ENCODE assay signal across 19 cellular contexts in the genomic region with DNA sequence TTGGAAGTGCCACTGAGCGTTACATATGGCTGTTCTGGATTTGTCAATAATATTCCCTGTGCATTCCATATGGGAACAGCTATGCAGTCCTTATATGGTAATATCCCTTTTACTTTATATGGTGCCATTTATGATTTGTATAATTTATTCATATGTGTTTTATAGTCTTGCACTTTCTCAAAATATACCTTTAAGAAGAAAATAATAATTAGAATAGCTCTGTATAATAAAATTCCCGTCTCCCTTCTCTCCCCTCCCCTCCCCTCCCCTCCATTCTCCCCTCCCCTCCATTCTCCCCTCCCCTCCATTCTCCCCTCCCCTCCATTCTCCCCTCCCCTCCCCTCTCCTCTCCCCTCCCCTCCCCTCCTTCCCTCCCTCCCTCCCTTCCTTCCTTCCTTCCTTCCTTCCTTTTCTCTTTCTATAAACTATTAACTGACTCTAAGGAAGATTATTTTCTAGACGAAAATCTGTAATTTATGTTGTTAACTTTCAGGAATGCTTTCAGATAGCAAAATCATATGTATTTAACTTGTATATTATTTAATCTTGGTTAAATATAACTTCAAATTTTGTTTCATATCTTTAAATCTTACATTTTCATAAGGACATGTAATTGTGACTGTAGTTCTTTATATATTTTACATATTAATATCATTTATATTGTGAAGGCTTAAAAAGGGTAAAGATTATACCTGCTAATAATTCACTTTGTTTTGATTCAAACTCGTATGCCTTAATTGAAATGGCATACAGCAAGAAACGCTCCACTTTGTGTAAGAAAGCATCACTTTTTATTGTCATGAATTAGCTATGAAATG.
A peak's percentile ranks its signal among the peaks of the same experiment; 100 is the strongest.
DNase-seq lines count a peak whose midpoint lies in the region; FAIRE-seq and TF ChIP-seq lines count a peak whose summit lies in the region.
"Had no signal": no experiment of that assay in that cellular context is flagged by ENCODE, and none has a peak within 500 bp of the region (broad histone marks: within the 10 kb centered on the region; RNA-seq: fewer than 3 reads in every experiment).

No MANE protein-coding gene starts in this region.

- DNase-seq in GM23248 (no peak), adipocyte (ENCODE audit: low read depth) (no peak), epithelial cell of prostate (ENCODE audit: low read depth, low spot score) (no peak), kidney (no peak), amniotic stem cell (lab: John Stamatoyannopoulos, UW) (no peak)
- DNase-seq in activated naive CD4-positive, alpha-beta T cell treated with Interleukin-2 at 50 U/mL for 16 hours, result no peak
- DNase-seq: activated CD4-positive, alpha-beta memory T cell treated with anti-CD3 and anti-CD28 coated beads, Interleukin-2, amount 10 ng/mL, durations not matched to agents 7 days and 5 days; effector memory CD4-positive, alpha-beta T cell; H9; left colon; NCI-H1417 treated with DMSO at 0.1 percent for 48 hours; thyroid gland had no signal

- peak overlapping the region; percentile 62; the same call in 1 of the 2 replicates for H3K9ac ChIP-seq in GM23248
- H3K9ac ChIP-seq in adipocyte (ENCODE audit: low read length), result peak overlapping the region; percentile 55
- no peak overlapping the region for H3K9ac ChIP-seq in kidney (ENCODE audit: low read length in 2 of 2)
- H3K9ac ChIP-seq: BLaER1 treated with 17β-estradiol and CSF1 and Interleukin-3, amounts not matched to agents 10 nM and 100 nM had no signal

- H3K4me2 ChIP-seq in GM23248 (ENCODE audit: unreplicated experiment), result no peak overlapping the region

- WGBS in GM23248 (ENCODE audit: low coverage in 1 of 2, low lambda C conversion rate in 2 of 2, missing lambda C conversion rate in 2 of 2), 2 experiments, result 65 to 70% methylated on average over 4 to 5 of the region's 5 CpGs

- peak overlapping the region; percentile 89 for H3K27ac ChIP-seq in GM23248
- peak overlapping the region; percentile 9 for H3K27ac ChIP-seq in epithelial cell of prostate
- H3K27ac ChIP-seq in kidney (ENCODE audit: low read depth in 2 of 2, low read length in 2 of 2), result no peak overlapping the region
- H3K27ac ChIP-seq: BLaER1 treated with 17β-estradiol and CSF1 and Interleukin-3, amounts not matched to agents 10 nM and 100 nM; foreskin keratinocyte; RWPE1; thyroid gland had no signal

- FAIRE-seq in kidney (lab: Jason Lieb, UNC), result no peak
- FAIRE-seq: colon, G401.6 had no signal

- no peak overlapping the region for H3K4me3 ChIP-seq in GM23248
- no peak overlapping the region for H3K4me3 ChIP-seq in adipocyte (ENCODE audit: low read length)
- H3K4me3 ChIP-seq in neuron (ENCODE audit: low read length), result peak overlapping the region; percentile 7
- H3K4me3 ChIP-seq in kidney (ENCODE audit: low read length in 2 of 2), result no peak overlapping the region
- H3K4me3 ChIP-seq: BLaER1 treated with 17β-estradiol and CSF1 and Interleukin-3, amounts not matched to agents 10 nM and 100 nM; skin epidermis; thyroid gland had no signal

- no peaks in the 10 kb centered on the region for H4K20me1 ChIP-seq in GM23248 (ENCODE audit: insufficient read depth)
- H4K20me1 ChIP-seq: BLaER1 treated with 17β-estradiol and CSF1 and Interleukin-3, amounts not matched to agents 10 nM and 100 nM had no signal

- no peak for TF ChIP-seq CTCF in kidney (IDR thresholded peaks at IDR 0.05; ENCODE audit: borderline replicate concordance, extremely low read depth, insufficient read depth)

- H3K36me3 ChIP-seq in GM23248 (ENCODE audit: low read depth) (no peaks in the 10 kb centered on the region), adipocyte (ENCODE audit: control insufficient read depth, insufficient read depth, low read length, severe bottlenecking) (no peaks in the 10 kb centered on the region), neuron (ENCODE audit: insufficient read depth, low read length) (no peaks in the 10 kb centered on the region), kidney (ENCODE audit: control insufficient read depth in 1 of 2, insufficient read depth in 2 of 2, low read length in 2 of 2) (no peaks in the 10 kb centered on the region)
- H3K36me3 ChIP-seq: BLaER1 treated with 17β-estradiol and CSF1 and Interleukin-3, amounts not matched to agents 10 nM and 100 nM; thyroid gland had no signal

- no peak overlapping the region for H2AFZ ChIP-seq in GM23248
- H2AFZ ChIP-seq in neuron (ENCODE audit: low read depth, low read length), result peak overlapping the region; percentile 57

- H3K9me2 ChIP-seq in GM23248 (ENCODE audit: insufficient read depth), result no peaks in the 10 kb centered on the region; the same call in 1 of the 2 replicates

- intact Hi-C loops in kidney (cut with DNase I), result no loop called here

- H3K27me3 ChIP-seq in GM23248 (replicated peaks; ENCODE audit: insufficient read depth) (no peaks in the 10 kb centered on the region), adipocyte (replicated peaks; ENCODE audit: control insufficient read depth, insufficient read depth, low read length) (no peaks in the 10 kb centered on the region), neuron (ENCODE audit: insufficient read depth, low read length) (no peaks in the 10 kb centered on the region)
- H3K27me3 ChIP-seq: BLaER1 treated with 17β-estradiol and CSF1 and Interleukin-3, amounts not matched to agents 10 nM and 100 nM; foreskin keratinocyte; thyroid gland had no signal

- H3K9me3 ChIP-seq in GM23248 (ENCODE audit: low read depth) (peaks cover under 1% of the 10 kb centered on the region), adipocyte (ENCODE audit: control insufficient read depth, low read length) (no peaks in the 10 kb centered on the region), neuron (ENCODE audit: low read length) (no peaks in the 10 kb centered on the region), kidney (ENCODE audit: control insufficient read depth in 1 of 2, low read length in 2 of 2) (no peaks in the 10 kb centered on the region)
- H3K9me3 ChIP-seq: thyroid gland had no signal

- peaks cover 46% of the 10 kb centered on the region for H3K4me1 ChIP-seq in GM23248 (ENCODE audit: insufficient read depth)
- H3K4me1 ChIP-seq in adipocyte (ENCODE audit: control insufficient read depth, insufficient read depth, low read length), result peaks cover 40% of the 10 kb centered on the region
- H3K4me1 ChIP-seq in neuron (ENCODE audit: insufficient read depth, low read length), result peaks cover 52% of the 10 kb centered on the region
- H3K4me1 ChIP-seq in kidney (ENCODE audit: control insufficient read depth in 1 of 2, insufficient read depth in 1 of 2, low read depth in 1 of 2, low read length in 2 of 2), result no peaks in the 10 kb centered on the region

- in situ Hi-C loops in GM23248 (cut with MboI), result no loop called here

- H3F3A ChIP-seq in GM23248 (ENCODE audit: insufficient read depth), result peaks cover 41% of the 10 kb centered on the region

- H3K79me2 ChIP-seq in GM23248 (ENCODE audit: insufficient read depth), result no peaks in the 10 kb centered on the region

Comparison
In these comparisons a context has a peak if more than half of its experiments do, and no peak if none do; other contexts are left out.
1. H3K27ac ChIP-seq: peak in GM23248 (single experiment) and epithelial cell of prostate (single experiment); none in kidney (0 of 2).
2. H3K9ac ChIP-seq: peak in GM23248 (single experiment) and adipocyte (single experiment); none in kidney (0 of 2).